Comparison of ENCODE assay signal across 23 cellular contexts in genomic region chr16:57663917-57664661, GRCh38. TPM values are rescaled to one million over a fixed set of nuclear protein-coding genes. Genes with fewer than 3 reads are reported as not detected.
A peak's percentile ranks its signal among the peaks of the same experiment; 100 is the strongest.
DNase-seq lines count a peak whose midpoint lies in the region; ATAC-seq and TF ChIP-seq lines count a peak whose summit lies in the region.
"Had no signal": no experiment of that assay in that cellular context is flagged by ENCODE, and none has a peak within 500 bp of the region (broad histone marks: within the 10 kb centered on the region; RNA-seq: fewer than 3 reads in every experiment).

No MANE protein-coding gene starts in this region.

- H3K27ac ChIP-seq in WERI-Rb-1 (no peak overlapping the region), upper lobe of right lung (no peak overlapping the region)
- H3K27ac ChIP-seq: body of pancreas, colonic mucosa, SJCRH30, testis had no signal

- POLR2A ChIA-PET in AG04449 (lab: Yijun Ruan, JAX) = no interaction called here

- H3K36me3 ChIP-seq in WERI-Rb-1 (no peaks in the 10 kb centered on the region), MG63 (no peaks in the 10 kb centered on the region), upper lobe of right lung (peaks cover 7% of the 10 kb centered on the region)
- H3K36me3 ChIP-seq: colonic mucosa, HAP-1, SJCRH30 had no signal

- intact Hi-C loops in upper lobe of right lung (cut with DNase I) = no loop called here

- ATAC-seq in upper lobe of right lung = no peak
- ATAC-seq: activated naive CD4-positive, alpha-beta T cell treated with anti-CD3 and anti-CD28 coated beads, Interleukin-2, amount 50 U/mL, for 72 hours; body of pancreas; heart right ventricle; naive thymus-derived CD8-positive, alpha-beta T cell had no signal

- TF ChIP-seq CTCF in AG04449 (IDR thresholded peaks at IDR 0.05; ENCODE audit: insufficient read depth, low read length, missing control alignments) (peak; percentile 1), GM12864 (IDR thresholded peaks at IDR 0.05; ENCODE audit: low read depth, low read length, missing control alignments) (peak; percentile 16), WERI-Rb-1 (IDR thresholded peaks at IDR 0.05; ENCODE audit: low read depth, low read length) (peak; percentile 48), GM10266 (IDR thresholded peaks at IDR 0.05; ENCODE audit: control insufficient read depth, insufficient read depth, low read depth, missing control alignments) (no peak), upper lobe of right lung (IDR thresholded peaks at IDR 0.05) (no peak)

- H3K9me3 ChIP-seq in WERI-Rb-1 (ENCODE audit: severe bottlenecking) = no peaks in the 10 kb centered on the region
- no peaks in the 10 kb centered on the region for H3K9me3 ChIP-seq in MG63
- H3K9me3 ChIP-seq in upper lobe of right lung = no peaks in the 10 kb centered on the region
- H3K9me3 ChIP-seq: body of pancreas, colonic mucosa, HAP-1, heart right ventricle, SJCRH30, testis had no signal

- no peaks in the 10 kb centered on the region for H3K27me3 ChIP-seq in WERI-Rb-1 (ENCODE audit: insufficient read depth, low read depth, severe bottlenecking)
- no peaks in the 10 kb centered on the region for H3K27me3 ChIP-seq in MG63
- no peaks in the 10 kb centered on the region for H3K27me3 ChIP-seq in upper lobe of right lung
- H3K27me3 ChIP-seq: body of pancreas, colonic mucosa, testis had no signal

- CTCF ChIA-PET in AG04449 (lab: Yijun Ruan, JAX) = interaction anchor here (0.8 to 3.0 kb wide), 7 partner anchors 12 to 88 kb away, joined by 3 to 14 read pairs (median 5); no protein-coding TSS in a partner anchor

- H3K4me1 ChIP-seq in upper lobe of right lung = no peaks in the 10 kb centered on the region
- H3K4me1 ChIP-seq: body of pancreas, colonic mucosa, HAP-1, SJCRH30, testis had no signal

- H3K4me3 ChIP-seq in AG04449 (ENCODE audit: low read depth, low read length) = no peak overlapping the region
- H3K4me3 ChIP-seq in GM12864 (ENCODE audit: low read depth, low read length) = no peak overlapping the region
- H3K4me3 ChIP-seq in WERI-Rb-1 (ENCODE audit: low read depth, low read length) = no peak overlapping the region
- H3K4me3 ChIP-seq in MG63 = no peak overlapping the region
- H3K4me3 ChIP-seq in upper lobe of right lung = no peak overlapping the region
- H3K4me3 ChIP-seq: body of pancreas, colonic mucosa, HAP-1, heart right ventricle, SJCRH30, testis had no signal

- DNase-seq in AG04449 (ENCODE audit: low read depth, low spot score) = no peak
- no peak for DNase-seq in GM12864 (ENCODE audit: low read depth)
- DNase-seq in WERI-Rb-1 = no peak
- peak; percentile 36 for DNase-seq in left kidney (ENCODE audit: low read depth, low spot score)
- DNase-seq in occipital lobe (lab: John Stamatoyannopoulos, UW) = no peak
- DNase-seq in GM10266 (ENCODE audit: extremely low spot score) = no peak
- no peak for DNase-seq in MG63
- DNase-seq in upper lobe of right lung = no peak
- DNase-seq: activated B cell treated with CpG ODN at 0.5 μM for 24 hours; activated CD8-positive, alpha-beta memory T cell treated with anti-CD3 and anti-CD28 coated beads for 24 hours; activated T-cell treated with anti-CD3 and anti-CD28 coated beads, Interleukin-2, amount 50 U/mL, for 48 hours; body of pancreas; CD8-positive, alpha-beta memory T cell; colonic mucosa; DMS79 treated with DMSO at 0.1 percent for 48 hours; heart right ventricle; naive thymus-derived CD8-positive, alpha-beta T cell; NCI-H1694 treated with DMSO at 0.1 percent for 48 hours; NCI-H2227 treated with DMSO at 0.1 percent for 48 hours; SJCRH30; testis had no signal

RNA-seq across cellular contexts. Expression of gene ADGRG3, which starts 4.0 kb away (rescaled TPM):
- 0.16 TPM for total RNA-seq in occipital lobe
- total RNA-seq in MG63 (2014; rRNA removed; shearing (Covaris generic); ENCODE audit: low replicate concordance) = not detected in 2 replicates
- total RNA-seq in upper lobe of right lung = 5.8 TPM
- total RNA-seq: activated B cell treated with CpG ODN at 0.5 μM for 24 hours; CD8-positive, alpha-beta memory T cell; naive thymus-derived CD8-positive, alpha-beta T cell; SJCRH30 had no signal

RNA-seq across cellular contexts. Expression of gene DRC7, which starts 30.5 kb away (rescaled TPM):
- total RNA-seq in occipital lobe (0.78 TPM), upper lobe of right lung (not detected)
- not detected in 2 replicates for total RNA-seq in MG63 (2014; rRNA removed; shearing (Covaris generic); ENCODE audit: low replicate concordance)
- total RNA-seq: activated B cell treated with CpG ODN at 0.5 μM for 24 hours; activated naive CD4-positive, alpha-beta T cell treated with anti-CD3 and anti-CD28 coated beads, Interleukin-2, amount 50 U/mL, for 72 hours; CD8-positive, alpha-beta memory T cell; colonic mucosa; naive thymus-derived CD8-positive, alpha-beta T cell; SJCRH30 had no signal

RNA-seq across cellular contexts. Expression of gene ADGRG1, which starts 35.7 kb away (rescaled TPM):
- total RNA-seq in occipital lobe (31.4 TPM), upper lobe of right lung (66.9 TPM)
- 1.4 and 1.6 TPM in 2 replicates for total RNA-seq in MG63 (2014; rRNA removed; shearing (Covaris generic); ENCODE audit: low replicate concordance)

Comparison
In these comparisons a context has a peak if more than half of its experiments do, and no peak if none do; other contexts are left out.
1. CTCF ChIP-seq: peak in AG04449 (single experiment), GM12864 (single experiment) and WERI-Rb-1 (single experiment); none in GM10266 (single experiment) and upper lobe of right lung (single experiment).
2. RNA of gene ADGRG1, which starts 35.7 kb away (total RNA-seq): 66.9 TPM in upper lobe of right lung (single experiment) and 31.4 TPM in occipital lobe (single experiment); 1.4 to 1.6 TPM in MG63; every median in the first group is over 10 times any median in the second.